In genomic region chr11:117223741-117224685, GRCh38 we compare ENCODE assay signal across 17 cellular contexts. TPM values are rescaled to one million over a fixed set of nuclear protein-coding genes. Genes with fewer than 3 reads are reported as not detected.
A peak's percentile ranks its signal among the peaks of the same experiment; 100 is the strongest.
DNase-seq lines count a peak whose midpoint lies in the region; ATAC-seq, FAIRE-seq and TF ChIP-seq lines count a peak whose summit lies in the region.
"Had no signal": no experiment of that assay in that cellular context is flagged by ENCODE, and none has a peak within 500 bp of the region (broad histone marks: within the 10 kb centered on the region; RNA-seq: fewer than 3 reads in every experiment).

No MANE protein-coding gene starts in this region.

- H3K4me3 ChIP-seq in kidney (ENCODE audit: low read length in 2 of 2) = no peak overlapping the region
- H3K4me3 ChIP-seq: dorsolateral prefrontal cortex, SJCRH30 had no signal

- peaks cover 22% of the 10 kb centered on the region for H3K4me1 Mint-ChIP-seq in activated CD8-positive, alpha-beta T cell treated with anti-CD3 and anti-CD28 coated beads, Interleukin-2, amount 10 ng/mL, durations not matched to agents 7 days and 5 days (ENCODE audit: low read depth)
- H3K4me1 Mint-ChIP-seq in activated CD8-positive, alpha-beta T cell treated with anti-CD3 and anti-CD28 coated beads for 36 hours (ENCODE audit: low read depth) = peaks cover 16% of the 10 kb centered on the region
- peaks cover 25% of the 10 kb centered on the region for H3K4me1 Mint-ChIP-seq in T-helper 17 cell
- peaks cover 37% of the 10 kb centered on the region for H3K4me1 Mint-ChIP-seq in stimulated activated effector memory CD8-positive, alpha-beta T cell treated with anti-CD3 and anti-CD28 coated beads, Interleukin-12 subunit alpha, Interleukin-12 subunit beta, amount 100 ng/mL, for 72 hours

- no peak for TF ChIP-seq CTCF in activated CD8-positive, alpha-beta T cell treated with anti-CD3 and anti-CD28 coated beads for 36 hours (IDR thresholded peaks at IDR 0.05)
- no peak for TF ChIP-seq CTCF in kidney (IDR thresholded peaks at IDR 0.05; ENCODE audit: borderline replicate concordance, extremely low read depth, insufficient read depth)

- no peak overlapping the region for H3K4me3 Mint-ChIP-seq in activated CD8-positive, alpha-beta T cell treated with anti-CD3 and anti-CD28 coated beads, Interleukin-2, amount 10 ng/mL, durations not matched to agents 7 days and 5 days
- H3K4me3 Mint-ChIP-seq in activated CD8-positive, alpha-beta T cell treated with anti-CD3 and anti-CD28 coated beads for 36 hours = no peak overlapping the region
- H3K4me3 Mint-ChIP-seq in T-helper 17 cell = no peak overlapping the region
- H3K4me3 Mint-ChIP-seq in stimulated activated effector memory CD8-positive, alpha-beta T cell treated with anti-CD3 and anti-CD28 coated beads, Interleukin-12 subunit alpha, Interleukin-12 subunit beta, amount 100 ng/mL, for 72 hours = no peak overlapping the region

- peaks cover 26 to 34% of the 10 kb centered on the region in 2 donors for H3K36me3 ChIP-seq in kidney (ENCODE audit: control insufficient read depth in 1 of 2, insufficient read depth in 2 of 2, low read length in 2 of 2)
- H3K36me3 ChIP-seq: SJCRH30 had no signal

- DNase-seq in activated CD8-positive, alpha-beta T cell treated with anti-CD3 and anti-CD28 coated beads, Interleukin-2, amount 10 ng/mL, durations not matched to agents 7 days and 5 days = no peak
- no peak for DNase-seq in activated CD8-positive, alpha-beta T cell treated with anti-CD3 and anti-CD28 coated beads for 36 hours
- DNase-seq in T-helper 17 cell (no peak), kidney (peak; percentile 49)
- DNase-seq in stimulated activated effector memory CD8-positive, alpha-beta T cell treated with anti-CD3 and anti-CD28 coated beads, Interleukin-12 subunit alpha, Interleukin-12 subunit beta, amount 100 ng/mL, for 72 hours (ENCODE audit: low spot score in 2 of 2) = no peak
- DNase-seq: C1 segment of cervical spinal cord, DMS79, dorsolateral prefrontal cortex, hippocampal formation, NCI-H187, NCI-H446 treated with DMSO at 0.1 percent for 48 hours, T1000 had no signal

- FAIRE-seq in kidney (lab: Jason Lieb, UNC) = no peak
- FAIRE-seq: astrocyte had no signal

- H3K9me3 ChIP-seq in T-helper 17 cell (ENCODE audit: control insufficient read depth, low read length, poor library complexity, severe bottlenecking) = no peaks in the 10 kb centered on the region
- no peaks in the 10 kb centered on the region for H3K9me3 ChIP-seq in kidney (ENCODE audit: control insufficient read depth in 1 of 2, low read length in 2 of 2)
- H3K9me3 ChIP-seq: SJCRH30 had no signal

- no peaks in the 10 kb centered on the region for H3K9me3 Mint-ChIP-seq in activated CD8-positive, alpha-beta T cell treated with anti-CD3 and anti-CD28 coated beads, Interleukin-2, amount 10 ng/mL, durations not matched to agents 7 days and 5 days (ENCODE audit: insufficient read depth)
- H3K9me3 Mint-ChIP-seq in activated CD8-positive, alpha-beta T cell treated with anti-CD3 and anti-CD28 coated beads for 36 hours = no peaks in the 10 kb centered on the region
- H3K9me3 Mint-ChIP-seq in stimulated activated effector memory CD8-positive, alpha-beta T cell treated with anti-CD3 and anti-CD28 coated beads, Interleukin-12 subunit alpha, Interleukin-12 subunit beta, amount 100 ng/mL, for 72 hours = no peaks in the 10 kb centered on the region

- peak overlapping the region; percentile 46 for H3K27ac Mint-ChIP-seq in activated CD8-positive, alpha-beta T cell treated with anti-CD3 and anti-CD28 coated beads, Interleukin-2, amount 10 ng/mL, durations not matched to agents 7 days and 5 days
- no peak overlapping the region for H3K27ac Mint-ChIP-seq in activated CD8-positive, alpha-beta T cell treated with anti-CD3 and anti-CD28 coated beads for 36 hours
- H3K27ac Mint-ChIP-seq in T-helper 17 cell = peak overlapping the region; percentile 51
- peak overlapping the region; percentile 43 for H3K27ac Mint-ChIP-seq in stimulated activated effector memory CD8-positive, alpha-beta T cell treated with anti-CD3 and anti-CD28 coated beads, Interleukin-12 subunit alpha, Interleukin-12 subunit beta, amount 100 ng/mL, for 72 hours

- peaks cover 6 to 10% of the 10 kb centered on the region in 2 donors for H3K4me1 ChIP-seq in kidney (ENCODE audit: control insufficient read depth in 1 of 2, insufficient read depth in 1 of 2, low read depth in 1 of 2, low read length in 2 of 2)

- peaks cover 69% of the 10 kb centered on the region for H3K36me3 Mint-ChIP-seq in activated CD8-positive, alpha-beta T cell treated with anti-CD3 and anti-CD28 coated beads, Interleukin-2, amount 10 ng/mL, durations not matched to agents 7 days and 5 days (ENCODE audit: low read depth)
- H3K36me3 Mint-ChIP-seq in activated CD8-positive, alpha-beta T cell treated with anti-CD3 and anti-CD28 coated beads for 36 hours (ENCODE audit: low read depth) = peaks cover 60% of the 10 kb centered on the region
- H3K36me3 Mint-ChIP-seq in T-helper 17 cell (ENCODE audit: low read depth) = peaks cover 8% of the 10 kb centered on the region
- H3K36me3 Mint-ChIP-seq in stimulated activated effector memory CD8-positive, alpha-beta T cell treated with anti-CD3 and anti-CD28 coated beads, Interleukin-12 subunit alpha, Interleukin-12 subunit beta, amount 100 ng/mL, for 72 hours = peaks cover 95% of the 10 kb centered on the region

- no peak overlapping the region for H3K27ac ChIP-seq in kidney (ENCODE audit: low read depth in 2 of 2, low read length in 2 of 2)
- H3K27ac ChIP-seq: SJCRH30 had no signal

- CTCF ChIA-PET in activated CD8-positive, alpha-beta T cell treated with anti-CD3 and anti-CD28 coated beads, Interleukin-2, amount 10 ng/mL, durations not matched to agents 7 days and 5 days (lab: Charles Lee) = interaction anchor here (1.6 to 2.3 kb wide), 2 partner anchors 13 to 44 kb away, joined by 5 to 12 read pairs; no protein-coding TSS in a partner anchor
- CTCF ChIA-PET in activated CD8-positive, alpha-beta T cell treated with anti-CD3 and anti-CD28 coated beads for 36 hours (lab: Charles Lee) = interaction anchor here (0.9 to 11.6 kb wide), 5 partner anchors 29 to 118 kb away, joined by 3 to 125 read pairs (median 3); partner anchors contain the start of gene SIDT2

- H3K9ac ChIP-seq in kidney (ENCODE audit: low read length in 2 of 2) = peak overlapping the region in 1 of 2 donors; percentile 7

- intact Hi-C loops in activated CD8-positive, alpha-beta T cell treated with anti-CD3 and anti-CD28 coated beads for 36 hours (cut with micrococcal nuclease) = no loop called here
- intact Hi-C loops in kidney (cut with DNase I) = no loop called here

- POLR2A ChIA-PET in activated CD8-positive, alpha-beta T cell treated with anti-CD3 and anti-CD28 coated beads, Interleukin-2, amount 10 ng/mL, durations not matched to agents 7 days and 5 days (lab: Charles Lee) = interaction anchor here (0.9 kb wide), 1 partner anchor 436 kb away, joined by 4 read pairs; the partner anchor contains the start of gene ZPR1
- POLR2A ChIA-PET in activated CD8-positive, alpha-beta T cell treated with anti-CD3 and anti-CD28 coated beads for 36 hours (lab: Charles Lee) = interaction anchor here (0.6 to 2.0 kb wide), 4 partner anchors 44 to 369 kb away, joined by 3 to 6 read pairs (median 4); partner anchors contain the start of genes PAFAH1B2 and SIDT2

- ATAC-seq in activated CD8-positive, alpha-beta T cell treated with anti-CD3 and anti-CD28 coated beads, Interleukin-2, amount 10 ng/mL, durations not matched to agents 7 days and 5 days = no peak
- ATAC-seq in activated CD8-positive, alpha-beta T cell treated with anti-CD3 and anti-CD28 coated beads for 36 hours = no peak
- ATAC-seq in T-helper 17 cell (no peak), HG03039 (IDR thresholded peaks at IDR 0.05; ENCODE audit: unreplicated experiment) (no peak), HG02981 (IDR thresholded peaks at IDR 0.05; ENCODE audit: unreplicated experiment) (no peak), HG02840 (IDR thresholded peaks at IDR 0.05; ENCODE audit: low FRiP score, unreplicated experiment) (no peak)
- no peak for ATAC-seq in stimulated activated effector memory CD8-positive, alpha-beta T cell treated with anti-CD3 and anti-CD28 coated beads, Interleukin-12 subunit alpha, Interleukin-12 subunit beta, amount 100 ng/mL, for 72 hours

- H3K27me3 Mint-ChIP-seq in activated CD8-positive, alpha-beta T cell treated with anti-CD3 and anti-CD28 coated beads, Interleukin-2, amount 10 ng/mL, durations not matched to agents 7 days and 5 days (ENCODE audit: low read depth) = no peaks in the 10 kb centered on the region
- no peaks in the 10 kb centered on the region for H3K27me3 Mint-ChIP-seq in activated CD8-positive, alpha-beta T cell treated with anti-CD3 and anti-CD28 coated beads for 36 hours
- H3K27me3 Mint-ChIP-seq in T-helper 17 cell = no peaks in the 10 kb centered on the region

RNA-seq across cellular contexts. Expression of gene PCSK7, which starts 7.9 kb away (rescaled TPM):
- 100 to 1,000 TPM; 160 to 161 TPM for total RNA-seq in activated CD8-positive, alpha-beta T cell treated with anti-CD3 and anti-CD28 coated beads, Interleukin-2, amount 10 ng/mL, durations not matched to agents 7 days and 5 days
- total RNA-seq in activated CD8-positive, alpha-beta T cell treated with anti-CD3 and anti-CD28 coated beads for 36 hours = 100 to 1,000 TPM in 1 of 2 experiments, 10 to 100 TPM in 1; 98.8 to 107 TPM
- total RNA-seq in T-helper 17 cell (100 to 1,000 TPM; 312 to 355 TPM), kidney (70.2 TPM)
- polyA plus RNA-seq in kidney (ENCODE audit: insufficient read depth, low read depth, low replicate concordance) = 14.5 TPM

RNA-seq across cellular contexts. Expression of gene RNF214, which starts 8.5 kb away (rescaled TPM):
- total RNA-seq in activated CD8-positive, alpha-beta T cell treated with anti-CD3 and anti-CD28 coated beads, Interleukin-2, amount 10 ng/mL, durations not matched to agents 7 days and 5 days = 10 to 100 TPM; 19.5 to 21.2 TPM
- 10 to 100 TPM; 14.7 to 18.3 TPM for total RNA-seq in activated CD8-positive, alpha-beta T cell treated with anti-CD3 and anti-CD28 coated beads for 36 hours
- total RNA-seq in T-helper 17 cell (10 to 100 TPM; 20.1 to 24.4 TPM), kidney (24.7 TPM)
- 8.5 TPM for polyA plus RNA-seq in kidney (ENCODE audit: insufficient read depth, low read depth, low replicate concordance)

RNA-seq across cellular contexts. Expression of gene TAGLN, which starts 24.8 kb away (rescaled TPM):
- total RNA-seq in activated CD8-positive, alpha-beta T cell treated with anti-CD3 and anti-CD28 coated beads, Interleukin-2, amount 10 ng/mL, durations not matched to agents 7 days and 5 days = 1 to 10 TPM; 2.4 to 2.6 TPM
- total RNA-seq in activated CD8-positive, alpha-beta T cell treated with anti-CD3 and anti-CD28 coated beads for 36 hours = 1 to 10 TPM; 2.0 to 2.5 TPM
- total RNA-seq in T-helper 17 cell = 1 to 10 TPM; 8.7 to 9.6 TPM
- 846 TPM for total RNA-seq in kidney
- polyA plus RNA-seq in kidney (ENCODE audit: insufficient read depth, low read depth, low replicate concordance) = 776 TPM

RNA-seq across cellular contexts. Expression of gene SIDT2, which starts 45.5 kb away (rescaled TPM):
- 10 to 100 TPM; 20.2 to 23.6 TPM for total RNA-seq in activated CD8-positive, alpha-beta T cell treated with anti-CD3 and anti-CD28 coated beads, Interleukin-2, amount 10 ng/mL, durations not matched to agents 7 days and 5 days
- 10 to 100 TPM; 16.6 to 17.3 TPM for total RNA-seq in activated CD8-positive, alpha-beta T cell treated with anti-CD3 and anti-CD28 coated beads for 36 hours
- 100 to 1,000 TPM; 106 to 118 TPM for total RNA-seq in T-helper 17 cell
- 37.4 TPM for total RNA-seq in kidney
- polyA plus RNA-seq in kidney (ENCODE audit: insufficient read depth, low read depth, low replicate concordance) = 16.4 TPM

Comparison
In these comparisons a context has a peak if more than half of its experiments do, and no peak if none do; other contexts are left out.
1. RNA of gene TAGLN, which starts 24.8 kb away (total RNA-seq): 846 TPM in kidney (single experiment); 8.7 to 9.6 TPM in T-helper 17 cell, 2.4 to 2.6 TPM in activated CD8-positive, alpha-beta T cell treated with anti-CD3 and anti-CD28 coated beads, Interleukin-2, amount 10 ng/mL, durations not matched to agents 7 days and 5 days and 2.0 to 2.5 TPM in activated CD8-positive, alpha-beta T cell treated with anti-CD3 and anti-CD28 coated beads for 36 hours; every median in the first group is over 10 times any median in the second.